In the genomic region with DNA sequence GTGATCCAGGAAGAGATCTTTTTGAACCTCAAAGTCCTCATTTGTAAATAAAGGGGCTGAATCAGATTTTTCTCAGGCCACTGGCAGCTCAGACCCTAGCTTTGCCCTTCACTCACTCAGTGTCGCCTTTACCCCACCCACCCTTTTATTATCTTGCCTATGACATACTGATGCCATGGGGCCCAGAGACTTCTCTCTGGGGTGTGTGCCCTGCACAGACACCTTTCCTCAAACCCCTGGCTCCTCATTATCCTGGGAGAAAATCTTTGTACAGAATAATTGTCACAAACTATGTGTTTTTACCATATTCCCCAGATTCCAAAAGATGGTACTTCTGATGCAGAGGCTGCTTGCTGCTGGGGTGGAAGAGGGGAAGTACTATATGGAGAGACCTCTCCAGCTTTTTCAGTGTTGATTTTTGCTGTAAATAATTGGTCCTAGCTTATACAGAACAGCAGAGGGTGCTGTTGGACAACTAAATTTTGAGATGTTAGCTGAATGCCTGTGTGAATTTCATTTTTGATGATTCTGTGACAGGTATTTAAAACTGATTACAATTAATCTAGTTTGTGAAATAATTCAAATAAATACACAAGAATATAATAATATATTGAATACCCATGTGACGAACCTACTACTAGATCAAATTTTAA, we compare ENCODE assay signal across 8 cellular contexts. TPM values are rescaled to one million over a fixed set of nuclear protein-coding genes. Genes with fewer than 3 reads are reported as not detected.
DNase-seq lines count a peak whose midpoint lies in the region; ATAC-seq and TF ChIP-seq lines count a peak whose summit lies in the region.

No MANE protein-coding gene starts in this region.

- no peaks in the 10 kb centered on the region for H3K9me3 ChIP-seq in CD4-positive, CD25-positive, alpha-beta regulatory T cell (ENCODE audit: control insufficient read depth in 2 of 2, low read length in 2 of 2)

- no peaks in the 10 kb centered on the region for H3K4me1 Mint-ChIP-seq in CD4-positive, CD25-positive, alpha-beta regulatory T cell

- H3K4me3 Mint-ChIP-seq in CD4-positive, CD25-positive, alpha-beta regulatory T cell: no peak overlapping the region

- DNase-seq in CD4-positive, CD25-positive, alpha-beta regulatory T cell: peak; percentile 9 to 67 (median 52)
- peak; percentile 56 for DNase-seq in MV-4-11 (lab: John Stamatoyannopoulos, UW)
- DNase-seq in T-helper 1 cell: peak in 4 of 5 donors; percentile 3 to 36 (median 20)
- peak; percentile 7 to 59 for DNase-seq in foreskin fibroblast
- no peak for DNase-seq in retinal pigment epithelial cell (ENCODE audit: low read depth)
- no peak for DNase-seq in activated T-cell treated with anti-CD3 and anti-CD28 coated beads for 4 hours

- peak; percentile 52 to 57 for ATAC-seq in CD4-positive, CD25-positive, alpha-beta regulatory T cell (ENCODE audit: low read depth in 2 of 2)
- ATAC-seq in GM18861 (IDR thresholded peaks at IDR 0.05; ENCODE audit: unreplicated experiment): peak; percentile 74
- ATAC-seq in GM21737 (IDR thresholded peaks at IDR 0.05; ENCODE audit: unreplicated experiment): no peak

- no peaks in the 10 kb centered on the region for H3K9me3 Mint-ChIP-seq in CD4-positive, CD25-positive, alpha-beta regulatory T cell

- H3K27me3 ChIP-seq in CD4-positive, CD25-positive, alpha-beta regulatory T cell (ENCODE audit: control insufficient read depth, insufficient read depth, low read length): no peaks in the 10 kb centered on the region

- no peak overlapping the region for H3K27ac ChIP-seq in CD4-positive, CD25-positive, alpha-beta regulatory T cell (ENCODE audit: insufficient read depth, low read length, poor library complexity, severe bottlenecking)

- no peaks in the 10 kb centered on the region for H3K36me3 ChIP-seq in CD4-positive, CD25-positive, alpha-beta regulatory T cell (ENCODE audit: control insufficient read depth, insufficient read depth, low read length)

- no peaks in the 10 kb centered on the region for H3K36me3 Mint-ChIP-seq in CD4-positive, CD25-positive, alpha-beta regulatory T cell

- peaks cover 15% of the 10 kb centered on the region for H3K27me3 Mint-ChIP-seq in CD4-positive, CD25-positive, alpha-beta regulatory T cell

- no peak overlapping the region for H3K4me3 ChIP-seq in CD4-positive, CD25-positive, alpha-beta regulatory T cell (ENCODE audit: low read depth, low read length)
- H3K4me3 ChIP-seq in foreskin fibroblast (ENCODE audit: low read depth in 1 of 2, low read length in 2 of 2) (no peak overlapping the region), retinal pigment epithelial cell (ENCODE audit: low read length) (no peak overlapping the region)

- H3K27ac Mint-ChIP-seq in CD4-positive, CD25-positive, alpha-beta regulatory T cell: peak overlapping the region in 1 of 3 donors; percentile 17

- H3K4me1 ChIP-seq in CD4-positive, CD25-positive, alpha-beta regulatory T cell (ENCODE audit: control insufficient read depth, insufficient read depth, low read length, poor library complexity, severe bottlenecking): no peaks in the 10 kb centered on the region

- TF ChIP-seq CTCF in foreskin fibroblast (IDR thresholded peaks at IDR 0.05; ENCODE audit: low read depth, low read length): peak; percentile 60
- peak; percentile 61 for TF ChIP-seq CTCF in retinal pigment epithelial cell (conservative IDR thresholded peaks at IDR 0.05; ENCODE audit: low read depth, low read length)

RNA-seq across cellular contexts. Expression of a gene that starts 53.9 kb away (rescaled TPM):
- not detected for total RNA-seq in CD4-positive, CD25-positive, alpha-beta regulatory T cell
- polyA plus RNA-seq in CD4-positive, CD25-positive, alpha-beta regulatory T cell: not detected

Comparison
In these comparisons a context has a peak if more than half of its experiments do, and no peak if none do; other contexts are left out.
1. DNase-seq: peak in CD4-positive, CD25-positive, alpha-beta regulatory T cell (3 of 3), MV-4-11 (single experiment), T-helper 1 cell (4 of 5) and foreskin fibroblast (2 of 2); none in retinal pigment epithelial cell (single experiment) and activated T-cell treated with anti-CD3 and anti-CD28 coated beads for 4 hours (single experiment).